14 cellular contexts compared by ENCODE assay signal in the genomic region with DNA sequence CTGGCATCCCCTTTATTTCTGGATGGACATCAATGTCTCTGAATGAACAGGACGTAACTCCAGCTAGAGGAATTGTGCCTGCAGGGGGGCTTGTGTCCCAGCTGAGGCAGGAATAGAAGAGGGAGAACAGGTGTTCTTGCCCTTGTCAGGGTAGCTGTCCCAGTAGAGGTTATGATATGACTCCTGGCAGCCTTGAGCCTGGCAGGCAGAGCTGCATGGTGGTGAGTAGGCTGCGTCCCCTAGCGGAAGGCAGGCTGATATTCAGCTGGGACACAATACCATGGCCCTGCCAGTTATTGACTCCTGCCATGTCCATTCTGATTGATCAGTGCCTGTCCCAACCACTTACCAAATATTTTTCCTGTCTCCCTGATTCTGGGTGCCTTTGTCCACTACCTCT.
A peak's percentile ranks its signal among the peaks of the same experiment; 100 is the strongest.
DNase-seq lines count a peak whose midpoint lies in the region; ATAC-seq and TF ChIP-seq lines count a peak whose summit lies in the region.
"Had no signal": no experiment of that assay in that cellular context is flagged by ENCODE, and none has a peak within 500 bp of the region (broad histone marks: within the 10 kb centered on the region; RNA-seq: fewer than 3 reads in every experiment).

No MANE protein-coding gene starts in this region.

- H3K9me2 ChIP-seq in OCI-LY1 (ENCODE audit: low read depth, low read length) = no peaks in the 10 kb centered on the region

- CTCF ChIA-PET in HEK293 (lab: Yijun Ruan, JAX) = interaction anchor here (0.6 to 0.8 kb wide), 3 partner anchors 57 to 712 kb away, joined by 3 to 5 read pairs (median 4); no protein-coding TSS in a partner anchor

- H3K4me1 ChIP-seq in HEK293 (ENCODE audit: control insufficient read depth, insufficient read depth, low read length) (no peaks in the 10 kb centered on the region), OCI-LY1 (ENCODE audit: insufficient read depth, low read length, severe bottlenecking) (no peaks in the 10 kb centered on the region), right atrium auricular region (peaks cover 0 to 7% of the 10 kb centered on the region in 2 donors)

- no peak overlapping the region for H3K27ac ChIP-seq in HEK293 (ENCODE audit: extremely low read depth, low read depth, low read length)
- no peak overlapping the region for H3K27ac ChIP-seq in OCI-LY1 (ENCODE audit: low read depth, low read length, poor library complexity, severe bottlenecking)
- H3K27ac ChIP-seq in right atrium auricular region = no peak overlapping the region
- H3K27ac ChIP-seq: gastroesophageal sphincter had no signal

- H3K9ac ChIP-seq in OCI-LY1 (ENCODE audit: low read length) = no peak overlapping the region

- H3K9me3 ChIP-seq in HEK293 (ENCODE audit: control insufficient read depth, insufficient read depth, low read depth, low read length) (no peaks in the 10 kb centered on the region), OCI-LY1 (ENCODE audit: low read length) (no peaks in the 10 kb centered on the region), right atrium auricular region (peaks cover 0 to 18% of the 10 kb centered on the region in 2 donors)

- H3K4me3 ChIP-seq in HEK293 (ENCODE audit: low read depth, low read length) (no peak overlapping the region), OCI-LY1 (ENCODE audit: low read depth, low read length, poor library complexity, severe bottlenecking) (no peak overlapping the region), retinal pigment epithelial cell (ENCODE audit: low read length) (no peak overlapping the region), right atrium auricular region (no peak overlapping the region)
- H3K4me3 ChIP-seq: gastroesophageal sphincter had no signal

- no peaks in the 10 kb centered on the region for H4K20me1 ChIP-seq in OCI-LY1 (ENCODE audit: insufficient read depth, low read length)

- no peak overlapping the region for H2AFZ ChIP-seq in OCI-LY1 (ENCODE audit: low read length)

- no peaks in the 10 kb centered on the region for H3F3A ChIP-seq in OCI-LY1 (ENCODE audit: insufficient read depth, low read length)

- H3K27me3 ChIP-seq in OCI-LY1 (ENCODE audit: insufficient read depth, low read length) (0 out of 2 replicates have a peak, but pooled peaks cover 9% of the 10 kb centered on the region), right atrium auricular region (no peaks in the 10 kb centered on the region)
- H3K27me3 ChIP-seq: gastroesophageal sphincter had no signal

- POLR2A ChIA-PET in HEK293 (lab: Yijun Ruan, JAX) = no interaction called here

- H3K36me3 ChIP-seq in HEK293 (ENCODE audit: control insufficient read depth in 2 of 2, insufficient read depth in 1 of 2, low read length in 2 of 2) (no peaks in the 10 kb centered on the region), OCI-LY1 (ENCODE audit: insufficient read depth, low read length) (no peaks in the 10 kb centered on the region), right atrium auricular region (no peaks in the 10 kb centered on the region)
- H3K36me3 ChIP-seq: gastroesophageal sphincter had no signal

- TF ChIP-seq CTCF in HEK293 (tag by site-specific recombination; IDR thresholded peaks at IDR 0.05) (no peak), OCI-LY1 (IDR thresholded peaks at IDR 0.05; ENCODE audit: low read length) (peak; percentile 47; the same call in 1 of the 2 replicates), retinal pigment epithelial cell (conservative IDR thresholded peaks at IDR 0.05; ENCODE audit: low read depth, low read length) (peak; percentile 10), right atrium auricular region (IDR thresholded peaks at IDR 0.05) (no peak)

- DNase-seq in retinal pigment epithelial cell (ENCODE audit: low read depth) = no peak
- no peak for DNase-seq in right atrium auricular region (ENCODE audit: low spot score)
- DNase-seq in iPS-NIHi11 (ENCODE audit: low spot score) = no peak
- no peak for DNase-seq in NCI-H1436 (lab: John Stamatoyannopoulos, UW)
- DNase-seq: activated naive CD8-positive, alpha-beta T cell treated with anti-CD3 and anti-CD28 coated beads, Interleukin-2, amount 10 ng/mL, durations not matched to agents 7 days and 5 days; dermis blood vessel endothelial cell; left ventricle myocardium superior; NCI-H510A; stimulated activated CD4-positive, alpha-beta T cell treated with anti-CD3 and anti-CD28 coated beads, Interleukin-4, amount 100 ng/mL, for 4 hours; substantia nigra had no signal

- ATAC-seq in GM18511 (IDR thresholded peaks at IDR 0.05; ENCODE audit: unreplicated experiment) = peak; percentile 96
- ATAC-seq: gastroesophageal sphincter, left ventricle myocardium superior had no signal

- no peaks in the 10 kb centered on the region for H3K79me2 ChIP-seq in OCI-LY1 (ENCODE audit: insufficient read depth, low read length)

- no peak overlapping the region for H3K4me2 ChIP-seq in OCI-LY1 (ENCODE audit: low read length)

TF ChIP-seq in HEK293, 187 proteins besides CTCF, POLR2A, EP300 and RAD21:
- TF ChIP-seq SETDB1 (IDR thresholded peaks at IDR 0.05; ENCODE audit: insufficient read length, low read length) (peak; percentile 18), ZNF404 (tag by site-specific recombination; IDR thresholded peaks at IDR 0.05) (no peak)

Comparison
In these comparisons a context has a peak if more than half of its experiments do, and no peak if none do; other contexts are left out.
1. CTCF ChIP-seq: peak in OCI-LY1 (single experiment) and retinal pigment epithelial cell (single experiment); none in HEK293 (single experiment) and right atrium auricular region (0 of 2).